In genomic region chr5:134438268-134438622, GRCh38 we compare ENCODE assay signal across 11 cellular contexts. TPM values are rescaled to one million over a fixed set of nuclear protein-coding genes. Genes with fewer than 3 reads are reported as not detected.
A peak's percentile ranks its signal among the peaks of the same experiment; 100 is the strongest.
DNase-seq lines count a peak whose midpoint lies in the region; ATAC-seq and TF ChIP-seq lines count a peak whose summit lies in the region.
"Had no signal": no experiment of that assay in that cellular context is flagged by ENCODE, and none has a peak within 500 bp of the region (broad histone marks: within the 10 kb centered on the region; RNA-seq: fewer than 3 reads in every experiment).

No MANE protein-coding gene starts in this region.

- H2AK5ac ChIP-seq in H9 (ENCODE audit: insufficient read length, low read length), result no peak overlapping the region

- H3K4me2 ChIP-seq in H9 (ENCODE audit: insufficient read depth, insufficient read length, low read length), result no peak overlapping the region

- DNase-seq in T-helper 1 cell (no peak), body of pancreas (peak in 2 of 4 donors; percentile 32 to 50), iris pigment epithelial cell (ENCODE audit: low read depth) (peak; percentile 72), uterus (no peak), OCI-M2 (lab: John Stamatoyannopoulos, UW; ENCODE audit: unreplicated experiment) (no peak), H9 (no peak), NCI-H1417 treated with DMSO at 0.1 percent for 48 hours (lab: John Stamatoyannopoulos, UW) (no peak)
- DNase-seq: activated B cell treated with CpG ODN at 0.5 μM for 24 hours, NCI-H1436 had no signal

- no peak overlapping the region for H4K91ac ChIP-seq in H9 (ENCODE audit: insufficient read length, low read depth, low read length)

- no peak overlapping the region for H2BK20ac ChIP-seq in H9 (ENCODE audit: low read depth, low read length, poor library complexity, severe bottlenecking)

- no peaks in the 10 kb centered on the region for H3K23me2 ChIP-seq in H9 (ENCODE audit: insufficient read length, low read depth, low read length, poor library complexity, severe bottlenecking)

- H3K9ac ChIP-seq in H9 (ENCODE audit: extremely low read depth, insufficient read length, low read length), result no peak overlapping the region
- H3K9ac ChIP-seq: BLaER1 treated with 17β-estradiol and CSF1 and Interleukin-3, amounts not matched to agents 10 nM and 100 nM had no signal

- H3T11ph ChIP-seq in H9 (ENCODE audit: low read length), result no peak overlapping the region

- no peaks in the 10 kb centered on the region for H3K79me2 ChIP-seq in H9 (ENCODE audit: insufficient read depth, low read length)

- WGBS in body of pancreas, 2 donors, result 22 to 27% methylated on average over 2 of the region's 2 CpGs
- WGBS in H9 (ENCODE audit: extremely low coverage, insufficient read length, low lambda C conversion rate), result no CpG with 5 or more reads among the region's 2 CpGs

- H3K36me3 ChIP-seq in body of pancreas (replicated peaks in 1 of 2; ENCODE audit: insufficient read depth in 1 of 2, low read depth in 2 of 2), result no peaks in the 10 kb centered on the region
- H3K36me3 ChIP-seq in uterus, result no peaks in the 10 kb centered on the region
- H3K36me3 ChIP-seq: BLaER1 treated with 17β-estradiol and CSF1 and Interleukin-3, amounts not matched to agents 10 nM and 100 nM had no signal

- no peaks in the 10 kb centered on the region for H3K36me3 Mint-ChIP-seq in T-helper 1 cell treated with Interleukin-12 subunit alpha and Interleukin-12 subunit beta and Interleukin-4 antibody, amounts not matched to agents 30 μg/mL and 1 μg/mL, for 36 hours (ENCODE audit: low read depth)
- H3K36me3 Mint-ChIP-seq in H9 (ENCODE audit: insufficient read depth in 1 of 3, low read depth in 3 of 3), result peaks cover 10 to 21% (median 12%) of the 10 kb centered on the region in 3 experiments; a peak in 4 of 7 replicates

- no peaks in the 10 kb centered on the region for H3K27me3 ChIP-seq in body of pancreas
- H3K27me3 ChIP-seq in uterus, result no peaks in the 10 kb centered on the region
- no peaks in the 10 kb centered on the region for H3K27me3 ChIP-seq in H9 (ENCODE audit: insufficient read depth, low read length)
- H3K27me3 ChIP-seq: BLaER1 treated with 17β-estradiol and CSF1 and Interleukin-3, amounts not matched to agents 10 nM and 100 nM had no signal

- H2BK5ac ChIP-seq in H9 (ENCODE audit: insufficient read length, low read length), result no peak overlapping the region

- H4K8ac ChIP-seq in H9 (replicated peaks; ENCODE audit: insufficient read length, low read depth, low read length), result no peak overlapping the region

- no peak overlapping the region for H2AFZ ChIP-seq in H9 (ENCODE audit: low read length)

- ATAC-seq in body of pancreas, result no peak

- H3K27ac ChIP-seq in body of pancreas (peak overlapping the region in 3 of 4 donors; percentile 85 to 89 (median 86)), uterus (peak overlapping the region; percentile 60 to 79), H9 (ENCODE audit: insufficient read length, low read depth, low read length) (no peak overlapping the region)

- H3K23ac ChIP-seq in H9 (ENCODE audit: insufficient read length, low read depth, low read length), result no peak overlapping the region

- H3K4me1 Mint-ChIP-seq in T-helper 1 cell treated with Interleukin-12 subunit alpha and Interleukin-12 subunit beta and Interleukin-4 antibody, amounts not matched to agents 30 μg/mL and 1 μg/mL, for 36 hours (ENCODE audit: low read depth), result peaks cover 16% of the 10 kb centered on the region
- peaks cover 34 to 50% of the 10 kb centered on the region in 2 experiments for H3K4me1 Mint-ChIP-seq in H9

- no peak overlapping the region for H4K5ac ChIP-seq in H9 (ENCODE audit: insufficient read length, low read depth, low read length)

- peaks cover 35% of the 10 kb centered on the region for H3K4me1 ChIP-seq in body of pancreas
- H3K4me1 ChIP-seq in uterus, result peaks cover 5 to 9% of the 10 kb centered on the region in 2 donors
- peaks cover 2% of the 10 kb centered on the region for H3K4me1 ChIP-seq in H9 (ENCODE audit: insufficient read depth, low read length)

- TF ChIP-seq POLR2A in body of pancreas (IDR thresholded peaks at IDR 0.05), result no peak
- no peak for TF ChIP-seq POLR2A in uterus (IDR thresholded peaks at IDR 0.05)

- intact Hi-C loops in body of pancreas (cut with DNase I), result no loop called here
- intact Hi-C loops in uterus (cut with DNase I; ENCODE audit: low total_unique reads), result no loop called here

- no peaks in the 10 kb centered on the region for H3K79me1 ChIP-seq in H9 (ENCODE audit: insufficient read depth, low read depth, low read length, poor library complexity, severe bottlenecking)

- H2BK12ac ChIP-seq in H9 (ENCODE audit: insufficient read length, low read depth, low read length), result no peak overlapping the region

- no peaks in the 10 kb centered on the region for H3K9me3 Mint-ChIP-seq in T-helper 1 cell treated with Interleukin-12 subunit alpha and Interleukin-12 subunit beta and Interleukin-4 antibody, amounts not matched to agents 30 μg/mL and 1 μg/mL, for 36 hours
- no peaks in the 10 kb centered on the region for H3K9me3 Mint-ChIP-seq in H9
- H3K9me3 Mint-ChIP-seq: activated B cell treated with CpG ODN at 0.5 μM for 24 hours had no signal

- H3K27me3 Mint-ChIP-seq in T-helper 1 cell treated with Interleukin-12 subunit alpha and Interleukin-12 subunit beta and Interleukin-4 antibody, amounts not matched to agents 30 μg/mL and 1 μg/mL, for 36 hours (ENCODE audit: low read depth), result no peaks in the 10 kb centered on the region
- no peaks in the 10 kb centered on the region; the same call in 1 of the 2 replicates for H3K27me3 Mint-ChIP-seq in H9 (ENCODE audit: low read depth)
- H3K27me3 Mint-ChIP-seq: activated B cell treated with CpG ODN at 0.5 μM for 24 hours had no signal

- H3K4ac ChIP-seq in H9 (ENCODE audit: low read depth, low read length), result no peak overlapping the region

- H3K4me3 ChIP-seq in body of pancreas (no peak overlapping the region), uterus (no peak overlapping the region)
- H3K4me3 ChIP-seq: BLaER1 treated with 17β-estradiol and CSF1 and Interleukin-3, amounts not matched to agents 10 nM and 100 nM had no signal

- TF ChIP-seq CTCF in body of pancreas (IDR thresholded peaks at IDR 0.05) (no peak), uterus (IDR thresholded peaks at IDR 0.05) (no peak), H9 (conservative IDR thresholded peaks at IDR 0.05) (no peak)

- H3K9me3 ChIP-seq in body of pancreas (no peaks in the 10 kb centered on the region), uterus (no peaks in the 10 kb centered on the region), H9 (ENCODE audit: control insufficient read depth, low read depth, low read length) (no peaks in the 10 kb centered on the region)
- H3K9me3 ChIP-seq: BLaER1 treated with 17β-estradiol and CSF1 and Interleukin-3, amounts not matched to agents 10 nM and 100 nM had no signal

- no peak overlapping the region for H3K18ac ChIP-seq in H9 (ENCODE audit: insufficient read length, low read depth, low read length)

- H4K20me1 ChIP-seq in H9 (ENCODE audit: control insufficient read depth, insufficient read depth, insufficient read length), result peaks cover 2% of the 10 kb centered on the region
- H4K20me1 ChIP-seq: BLaER1 treated with 17β-estradiol and CSF1 and Interleukin-3, amounts not matched to agents 10 nM and 100 nM had no signal

- no peak overlapping the region for H2BK120ac ChIP-seq in H9 (ENCODE audit: low read depth, low read length, poor library complexity, severe bottlenecking)

- no peak overlapping the region for H3K4me3 Mint-ChIP-seq in T-helper 1 cell treated with Interleukin-12 subunit alpha and Interleukin-12 subunit beta and Interleukin-4 antibody, amounts not matched to agents 30 μg/mL and 1 μg/mL, for 36 hours
- H3K4me3 Mint-ChIP-seq in H9, result no peak overlapping the region
- H3K4me3 Mint-ChIP-seq: activated B cell treated with CpG ODN at 0.5 μM for 24 hours had no signal

- H3K27ac Mint-ChIP-seq in T-helper 1 cell treated with Interleukin-12 subunit alpha and Interleukin-12 subunit beta and Interleukin-4 antibody, amounts not matched to agents 30 μg/mL and 1 μg/mL, for 36 hours, result peak overlapping the region; percentile 10
- H3K27ac Mint-ChIP-seq in H9, result peak overlapping the region in 1 of 3 experiments; percentile 7; a peak in 1 of 7 replicates
- H3K27ac Mint-ChIP-seq: activated B cell treated with CpG ODN at 0.5 μM for 24 hours had no signal

- no peak overlapping the region for H3K56ac ChIP-seq in H9 (ENCODE audit: insufficient read length, low read depth, low read length)

- H3K14ac ChIP-seq in H9 (ENCODE audit: insufficient read depth, low read length), result no peak overlapping the region

- no peak overlapping the region for H2BK15ac ChIP-seq in H9 (ENCODE audit: low read depth, low read length)

RNA-seq across cellular contexts. Expression of gene CDKN2AIPNL, which starts 26.6 kb away (rescaled TPM):
- total RNA-seq in body of pancreas (10 to 100 TPM in 1 of 2 donors, 1 to 10 TPM in 1; 3.0 to 14.5 TPM), uterus (10 to 100 TPM in 3 of 4 donors, not detected in 1; 20.9 to 26.1 (median 24.5) TPM), H9 (2021) (60.0 and 60.3 TPM in 2 replicates)
